Comparison of ENCODE assay signal across 1 cellular context in genomic region chr12:107560906-107561285, GRCh38.
TF ChIP-seq lines count a peak whose summit lies in the region.

No MANE protein-coding gene starts in this region.

TF ChIP-seq in WTC11, 78 proteins besides CTCF, POLR2A, EP300 and RAD21 (continued from another document):
- TF ChIP-seq STAT6 (CRISPR knock-in tag; conservative IDR thresholded peaks at IDR 0.05; ENCODE audit: low read depth) (no peak), E2F5 (CRISPR knock-in tag; IDR thresholded peaks at IDR 0.05) (no peak), ZNF671 (CRISPR knock-in tag; IDR thresholded peaks at IDR 0.05) (no peak), ZNF317 (CRISPR knock-in tag; IDR thresholded peaks at IDR 0.05; ENCODE audit: borderline replicate concordance, low read depth) (no peak), ZBTB43 (CRISPR knock-in tag; IDR thresholded peaks at IDR 0.05) (no peak), HMGXB4 (CRISPR knock-in tag; IDR thresholded peaks at IDR 0.05) (no peak)
